In the genomic region with DNA sequence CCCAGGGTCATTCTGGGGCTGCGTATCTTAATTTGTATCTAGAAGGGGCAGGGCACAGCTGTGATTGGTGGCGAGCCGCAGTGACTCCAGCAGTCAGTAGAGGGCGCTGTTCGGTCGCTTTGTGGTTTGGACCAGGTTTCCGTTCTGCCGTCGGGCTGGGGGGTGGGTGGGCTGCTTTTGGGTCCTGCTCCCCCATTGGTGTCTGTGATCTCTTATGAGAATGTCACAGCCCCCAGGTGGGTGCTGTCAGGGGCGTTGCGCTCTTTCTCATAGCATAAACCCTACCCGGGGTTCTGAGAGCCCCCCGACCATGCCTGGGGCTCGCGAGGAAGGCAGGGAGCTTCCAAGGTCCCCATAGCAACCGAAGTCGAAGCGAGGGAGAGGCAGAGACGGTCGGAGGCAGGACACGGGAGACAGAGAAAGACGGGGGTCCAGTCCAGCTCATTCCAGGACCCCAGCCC, we compare ENCODE assay signal across 8 cellular contexts. TPM values are rescaled to one million over a fixed set of nuclear protein-coding genes. Genes with fewer than 3 reads are reported as not detected.
A peak's percentile ranks its signal among the peaks of the same experiment; 100 is the strongest.
DNase-seq lines count a peak whose midpoint lies in the region; ATAC-seq, FAIRE-seq and TF ChIP-seq lines count a peak whose summit lies in the region.

No MANE protein-coding gene starts in this region.

- POLR2A ChIA-PET in WTC11 (lab: Charles Lee) = interaction anchor here (0.6 kb wide), 1 partner anchor 70 kb away, joined by 3 read pairs; no protein-coding TSS in a partner anchor

- TF ChIP-seq CTCF in GM12874 (IDR thresholded peaks at IDR 0.05; ENCODE audit: insufficient read depth, low read depth, low read length) (peak; percentile 88), WTC11 (IDR thresholded peaks at IDR 0.05) (peak; percentile 90), bronchial epithelial cell (IDR thresholded peaks at IDR 0.05; ENCODE audit: insufficient read depth, low read length, severe bottlenecking) (peak; percentile 89), kidney epithelial cell (IDR thresholded peaks at IDR 0.05; ENCODE audit: insufficient read depth, low read length, poor library complexity, severe bottlenecking) (peak; percentile 83)

- H3K4me3 ChIP-seq in bronchial epithelial cell (ENCODE audit: low read depth, low read length) (no peak overlapping the region), kidney epithelial cell (ENCODE audit: low read depth, low read length) (no peak overlapping the region)

- H3K4me3 Mint-ChIP-seq in WTC11 = peak overlapping the region; percentile 55

- H3K9me3 Mint-ChIP-seq in WTC11 = no peaks in the 10 kb centered on the region

- no peak for FAIRE-seq in bronchial epithelial cell (lab: Jason Lieb, UNC)

- ATAC-seq in WTC11 (peak; percentile 83), GM19395 (IDR thresholded peaks at IDR 0.05; ENCODE audit: unreplicated experiment) (no peak)

- peaks cover 6% of the 10 kb centered on the region for H3K27me3 Mint-ChIP-seq in WTC11 (ENCODE audit: low read depth)

- no peaks in the 10 kb centered on the region for H3K36me3 ChIP-seq in bronchial epithelial cell (ENCODE audit: control insufficient read depth, insufficient read depth, low read length)
- no peaks in the 10 kb centered on the region for H3K36me3 ChIP-seq in kidney epithelial cell (ENCODE audit: control insufficient read depth, insufficient read depth, low read length)

- CTCF ChIA-PET in WTC11 (lab: Charles Lee) = interaction anchor here (0.6 to 11.5 kb wide), 91 partner anchors 8 to 826 kb away, joined by 3 to 165 read pairs (median 5); a partner anchor contains a TSS

- peaks cover 32% of the 10 kb centered on the region for H3K4me1 Mint-ChIP-seq in WTC11

- H3K27me3 ChIP-seq in bronchial epithelial cell (ENCODE audit: control insufficient read depth, insufficient read depth, low read length) = no peaks in the 10 kb centered on the region
- peaks cover 22% of the 10 kb centered on the region for H3K27me3 ChIP-seq in kidney epithelial cell (ENCODE audit: control insufficient read depth, insufficient read depth, low read length)

- peak; percentile 23 for DNase-seq in NCI-H1417 treated with DMSO at 0.1 percent for 48 hours (lab: John Stamatoyannopoulos, UW)
- DNase-seq in WTC11 (ENCODE audit: low spot score) = peak; percentile 85
- peak; percentile 17 for DNase-seq in bronchial epithelial cell (ENCODE audit: low read depth)
- no peak for DNase-seq in kidney epithelial cell (ENCODE audit: low read depth)
- DNase-seq in stimulated activated CD4-positive, alpha-beta T cell treated with anti-CD3 and anti-CD28 coated beads, Interleukin-4, amount 100 ng/mL, for 24 hours = peak; percentile 75
- DNase-seq in SW480 (ENCODE audit: low spot score) = no peak

- no peak overlapping the region for H3K27ac Mint-ChIP-seq in WTC11

- no peaks in the 10 kb centered on the region for H3K36me3 Mint-ChIP-seq in WTC11

TF ChIP-seq in WTC11, 78 proteins besides CTCF, POLR2A, EP300 and RAD21:
- TF ChIP-seq, protein P1, sequence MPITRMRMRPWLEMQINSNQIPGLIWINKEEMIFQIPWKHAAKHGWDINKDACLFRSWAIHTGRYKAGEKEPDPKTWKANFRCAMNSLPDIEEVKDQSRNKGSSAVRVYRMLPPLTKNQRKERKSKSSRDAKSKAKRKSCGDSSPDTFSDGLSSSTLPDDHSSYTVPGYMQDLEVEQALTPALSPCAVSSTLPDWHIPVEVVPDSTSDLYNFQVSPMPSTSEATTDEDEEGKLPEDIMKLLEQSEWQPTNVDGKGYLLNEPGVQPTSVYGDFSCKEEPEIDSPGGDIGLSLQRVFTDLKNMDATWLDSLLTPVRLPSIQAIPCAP (CRISPR knock-in tag; IDR thresholded peaks at IDR 0.05) = no peak
- TF ChIP-seq GRHL2 (CRISPR knock-in tag; IDR thresholded peaks at IDR 0.05; ENCODE audit: insufficient replicate concordance, severe bottlenecking) = no peak
- TF ChIP-seq NR3C1 (CRISPR knock-in tag; conservative IDR thresholded peaks at IDR 0.05; ENCODE audit: low read depth) = no peak
- TF ChIP-seq, protein P2, sequence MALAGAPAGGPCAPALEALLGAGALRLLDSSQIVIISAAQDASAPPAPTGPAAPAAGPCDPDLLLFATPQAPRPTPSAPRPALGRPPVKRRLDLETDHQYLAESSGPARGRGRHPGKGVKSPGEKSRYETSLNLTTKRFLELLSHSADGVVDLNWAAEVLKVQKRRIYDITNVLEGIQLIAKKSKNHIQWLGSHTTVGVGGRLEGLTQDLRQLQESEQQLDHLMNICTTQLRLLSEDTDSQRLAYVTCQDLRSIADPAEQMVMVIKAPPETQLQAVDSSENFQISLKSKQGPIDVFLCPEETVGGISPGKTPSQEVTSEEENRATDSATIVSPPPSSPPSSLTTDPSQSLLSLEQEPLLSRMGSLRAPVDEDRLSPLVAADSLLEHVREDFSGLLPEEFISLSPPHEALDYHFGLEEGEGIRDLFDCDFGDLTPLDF (CRISPR knock-in tag; IDR thresholded peaks at IDR 0.05) = no peak
- no peak for TF ChIP-seq NR1H2 (CRISPR knock-in tag; IDR thresholded peaks at IDR 0.05)
- no peak for TF ChIP-seq SP1 (CRISPR knock-in tag; conservative IDR thresholded peaks at IDR 0.05)
- TF ChIP-seq HMGA2 (CRISPR knock-in tag; IDR thresholded peaks at IDR 0.05) = no peak
- TF ChIP-seq, protein P3, sequence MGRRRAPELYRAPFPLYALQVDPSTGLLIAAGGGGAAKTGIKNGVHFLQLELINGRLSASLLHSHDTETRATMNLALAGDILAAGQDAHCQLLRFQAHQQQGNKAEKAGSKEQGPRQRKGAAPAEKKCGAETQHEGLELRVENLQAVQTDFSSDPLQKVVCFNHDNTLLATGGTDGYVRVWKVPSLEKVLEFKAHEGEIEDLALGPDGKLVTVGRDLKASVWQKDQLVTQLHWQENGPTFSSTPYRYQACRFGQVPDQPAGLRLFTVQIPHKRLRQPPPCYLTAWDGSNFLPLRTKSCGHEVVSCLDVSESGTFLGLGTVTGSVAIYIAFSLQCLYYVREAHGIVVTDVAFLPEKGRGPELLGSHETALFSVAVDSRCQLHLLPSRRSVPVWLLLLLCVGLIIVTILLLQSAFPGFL (CRISPR knock-in tag; IDR thresholded peaks at IDR 0.05; ENCODE audit: borderline replicate concordance) = no peak
- TF ChIP-seq, protein P4, sequence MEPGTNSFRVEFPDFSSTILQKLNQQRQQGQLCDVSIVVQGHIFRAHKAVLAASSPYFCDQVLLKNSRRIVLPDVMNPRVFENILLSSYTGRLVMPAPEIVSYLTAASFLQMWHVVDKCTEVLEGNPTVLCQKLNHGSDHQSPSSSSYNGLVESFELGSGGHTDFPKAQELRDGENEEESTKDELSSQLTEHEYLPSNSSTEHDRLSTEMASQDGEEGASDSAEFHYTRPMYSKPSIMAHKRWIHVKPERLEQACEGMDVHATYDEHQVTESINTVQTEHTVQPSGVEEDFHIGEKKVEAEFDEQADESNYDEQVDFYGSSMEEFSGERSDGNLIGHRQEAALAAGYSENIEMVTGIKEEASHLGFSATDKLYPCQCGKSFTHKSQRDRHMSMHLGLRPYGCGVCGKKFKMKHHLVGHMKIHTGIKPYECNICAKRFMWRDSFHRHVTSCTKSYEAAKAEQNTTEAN (CRISPR knock-in tag; IDR thresholded peaks at IDR 0.05) = no peak
- no peak for TF ChIP-seq ETV6 (CRISPR knock-in tag; IDR thresholded peaks at IDR 0.05)
- TF ChIP-seq NFYB (CRISPR knock-in tag; conservative IDR thresholded peaks at IDR 0.05; ENCODE audit: low read depth) = no peak
- no peak for TF ChIP-seq ZNF263 (CRISPR knock-in tag; IDR thresholded peaks at IDR 0.05; ENCODE audit: low read depth)
- TF ChIP-seq, protein P5, sequence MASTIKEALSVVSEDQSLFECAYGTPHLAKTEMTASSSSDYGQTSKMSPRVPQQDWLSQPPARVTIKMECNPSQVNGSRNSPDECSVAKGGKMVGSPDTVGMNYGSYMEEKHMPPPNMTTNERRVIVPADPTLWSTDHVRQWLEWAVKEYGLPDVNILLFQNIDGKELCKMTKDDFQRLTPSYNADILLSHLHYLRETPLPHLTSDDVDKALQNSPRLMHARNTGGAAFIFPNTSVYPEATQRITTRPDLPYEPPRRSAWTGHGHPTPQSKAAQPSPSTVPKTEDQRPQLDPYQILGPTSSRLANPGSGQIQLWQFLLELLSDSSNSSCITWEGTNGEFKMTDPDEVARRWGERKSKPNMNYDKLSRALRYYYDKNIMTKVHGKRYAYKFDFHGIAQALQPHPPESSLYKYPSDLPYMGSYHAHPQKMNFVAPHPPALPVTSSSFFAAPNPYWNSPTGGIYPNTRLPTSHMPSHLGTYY (CRISPR knock-in tag; IDR thresholded peaks at IDR 0.05) = no peak
- TF ChIP-seq IRF2 (CRISPR knock-in tag; IDR thresholded peaks at IDR 0.05; ENCODE audit: borderline replicate concordance, low read depth) = no peak
TF ChIP-seq in WTC11: peak in this region for 0.

RNA-seq across cellular contexts. Expression of a gene that starts 5.4 kb away (rescaled TPM):
- total RNA-seq in WTC11 (2021) = 2.9 to 4.2 TPM (median 3.5 TPM) in 3 replicates
- 0.26 and 0.64 TPM in 2 replicates for total RNA-seq in bronchial epithelial cell
- 0.17 and 0.21 TPM in 2 replicates for total RNA-seq in kidney epithelial cell

RNA-seq across cellular contexts. Expression of a gene that starts 41.0 kb away (rescaled TPM):
- 0.33 TPM in 1 of 3 replicates, not detected in the others for total RNA-seq in WTC11 (2021)
- total RNA-seq in bronchial epithelial cell = not detected in 2 replicates
- total RNA-seq in kidney epithelial cell = not detected in 2 replicates

RNA-seq across cellular contexts. Expression of a gene that starts 56.6 kb away (rescaled TPM):
- total RNA-seq in WTC11 (2021) (0.53 to 0.98 TPM (median 0.81 TPM) in 3 replicates), bronchial epithelial cell (not detected in 2 replicates), kidney epithelial cell (not detected in 2 replicates)

Comparison
In these comparisons a context has a peak if more than half of its experiments do, and no peak if none do; other contexts are left out.
1. DNase-seq: peak in NCI-H1417 treated with DMSO at 0.1 percent for 48 hours (single experiment), WTC11 (single experiment), bronchial epithelial cell (single experiment) and stimulated activated CD4-positive, alpha-beta T cell treated with anti-CD3 and anti-CD28 coated beads, Interleukin-4, amount 100 ng/mL, for 24 hours (single experiment); none in kidney epithelial cell (single experiment) and SW480 (single experiment).
2. Peak in every context shown above with its lines, with median percentiles within 50 percentile points of each other: CTCF ChIP-seq.